ENCODE assay signal across 9 cellular contexts in genomic region chr5:148827723-148828122, GRCh38. TPM values are rescaled to one million over a fixed set of nuclear protein-coding genes. Genes with fewer than 3 reads are reported as not detected.
DNase-seq lines count a peak whose midpoint lies in the region; ATAC-seq, FAIRE-seq and TF ChIP-seq lines count a peak whose summit lies in the region.
"Had no signal": no experiment of that assay in that cellular context is flagged by ENCODE, and none has a peak within 500 bp of the region (broad histone marks: within the 10 kb centered on the region; RNA-seq: fewer than 3 reads in every experiment).

No MANE protein-coding gene starts in this region.

- H3K4me2 ChIP-seq in DOHH2 (ENCODE audit: low read length) = peak overlapping the region; percentile 89
- H3K4me2 ChIP-seq in OCI-LY7 (ENCODE audit: low read length) = peak overlapping the region; percentile 85

- DNase-seq in OCI-LY7 (ENCODE audit: low spot score) (no peak), epithelial cell of proximal tubule (ENCODE audit: low read depth) (no peak), psoas muscle (no peak), superior temporal gyrus (ENCODE audit: extremely low spot score) (no peak), frontal cortex (ENCODE audit: low spot score in 2 of 2) (no peak), NCI-H2029 treated with DMSO at 0.1 percent for 48 hours (lab: John Stamatoyannopoulos, UW) (no peak)

- H3K36me3 ChIP-seq in DOHH2 (ENCODE audit: control insufficient read depth, low read length) = peaks cover 3% of the 10 kb centered on the region; the same call in 1 of the 2 replicates
- H3K36me3 ChIP-seq in OCI-LY7 (ENCODE audit: insufficient read depth, low read length) = no peaks in the 10 kb centered on the region
- no peaks in the 10 kb centered on the region for H3K36me3 ChIP-seq in psoas muscle (ENCODE audit: insufficient read depth in 1 of 2, low read depth in 1 of 2)

- H3K4me1 ChIP-seq in DOHH2 (ENCODE audit: control insufficient read depth, low read length) (peaks cover 97% of the 10 kb centered on the region), OCI-LY7 (ENCODE audit: insufficient read depth, low read length, poor library complexity, severe bottlenecking) (peaks cover 62% of the 10 kb centered on the region), psoas muscle (peaks cover 45% of the 10 kb centered on the region)

- H3K9me3 ChIP-seq in DOHH2 (ENCODE audit: control insufficient read depth, insufficient read depth, low read length) (no peaks in the 10 kb centered on the region), OCI-LY7 (ENCODE audit: low read length) (no peaks in the 10 kb centered on the region), psoas muscle (no peaks in the 10 kb centered on the region)

- H3K79me2 ChIP-seq in DOHH2 (ENCODE audit: control insufficient read depth, low read length) (peaks cover 6% of the 10 kb centered on the region; the same call in 1 of the 2 replicates), OCI-LY7 (ENCODE audit: insufficient read depth, low read depth, low read length) (peaks cover 52% of the 10 kb centered on the region)

- H4K20me1 ChIP-seq in DOHH2 (ENCODE audit: control insufficient read depth, insufficient read depth, low read depth, low read length) (no peaks in the 10 kb centered on the region), OCI-LY7 (ENCODE audit: insufficient read depth, low read length) (no peaks in the 10 kb centered on the region)

- peak overlapping the region; percentile 89 for H3K4me3 ChIP-seq in DOHH2 (ENCODE audit: low read length)
- H3K4me3 ChIP-seq in OCI-LY7 (ENCODE audit: low read depth, low read length, poor library complexity, severe bottlenecking) = peak overlapping the region; percentile 76
- H3K4me3 ChIP-seq in epithelial cell of proximal tubule (ENCODE audit: low read depth, low read length) = peak overlapping the region; percentile 67
- H3K4me3 ChIP-seq in psoas muscle = peak overlapping the region; percentile 86

- peaks cover 10% of the 10 kb centered on the region for H3F3A ChIP-seq in DOHH2 (ENCODE audit: control insufficient read depth, insufficient read depth)

- POLR2A ChIA-PET in OCI-LY7 (lab: Charles Lee) = interaction anchor here (0.6 to 1.7 kb wide), 8 partner anchors 14 to 425 kb away, joined by 3 to 10 read pairs (median 4); no protein-coding TSS in a partner anchor

- intact Hi-C loops in OCI-LY7 (cut with micrococcal nuclease; ENCODE audit: unreplicated experiment) (loop anchor here (1.0 to 2.0 kb wide), 3 partner anchors 19 to 129 kb away; no protein-coding TSS in a partner anchor), psoas muscle (cut with DNase I) (loop anchor here (5.0 to 10.0 kb wide), 6 partner anchors 125 to 285 kb away; no protein-coding TSS in a partner anchor)

- no peaks in the 10 kb centered on the region for H3K27me3 ChIP-seq in DOHH2 (ENCODE audit: control insufficient read depth, low read length)
- H3K27me3 ChIP-seq in psoas muscle (ENCODE audit: insufficient read depth in 3 of 3, low read length in 2 of 3) = no peaks in the 10 kb centered on the region

- CTCF ChIA-PET in OCI-LY7 (lab: Charles Lee; ENCODE audit: unreplicated experiment) = interaction anchor here (1.2 kb wide), 2 partner anchors 17 to 83 kb away, joined by 3 to 4 read pairs; no protein-coding TSS in a partner anchor

- 13 to 29% (median 25%) methylated on average over 7 of the region's 7 CpGs for WGBS in psoas muscle, 3 donors

- no peak overlapping the region for H2AFZ ChIP-seq in OCI-LY7 (ENCODE audit: low read length)

- TF ChIP-seq CTCF in DOHH2 (IDR thresholded peaks at IDR 0.05; ENCODE audit: low read depth, low read length, poor library complexity, severe bottlenecking) = peak; percentile 13
- no peak for TF ChIP-seq CTCF in OCI-LY7 (conservative IDR thresholded peaks at IDR 0.05; ENCODE audit: low read length)
- TF ChIP-seq CTCF in epithelial cell of proximal tubule (conservative IDR thresholded peaks at IDR 0.05; ENCODE audit: low read depth, low read length) = no peak
- no peak for TF ChIP-seq CTCF in psoas muscle (IDR thresholded peaks at IDR 0.05)

- no peak for FAIRE-seq in frontal cortex (lab: Jason Lieb, UNC)

- no TSS peak for BruUV-seq in OCI-LY7 (replicated peaks; lab: Mats Ljungman, UMichigan)

- H3K9me2 ChIP-seq in DOHH2 (replicated peaks; ENCODE audit: control insufficient read depth, low read length) (no peaks in the 10 kb centered on the region), OCI-LY7 (ENCODE audit: insufficient read depth, low read length) (no peaks in the 10 kb centered on the region)

- ATAC-seq in psoas muscle (no peak), GM18498 (IDR thresholded peaks at IDR 0.05; ENCODE audit: unreplicated experiment) (no peak)

- H3K27ac ChIP-seq in DOHH2 (ENCODE audit: low read depth, low read length) = no peak overlapping the region
- peak overlapping the region; percentile 95 for H3K27ac ChIP-seq in OCI-LY7 (ENCODE audit: low read depth, low read length, poor library complexity, severe bottlenecking)
- peak overlapping the region; percentile 96 for H3K27ac ChIP-seq in psoas muscle

RNA-seq across cellular contexts. Expression of gene ADRB2, which starts 1.3 kb away (rescaled TPM):
- total RNA-seq in OCI-LY7 (2014; rRNA removed; shearing (Covaris generic)) = 14.6 and 16.8 TPM in 2 replicates
- 4.4 and 4.6 TPM in 2 replicates for total RNA-seq in OCI-LY7 (2022)
- 2.6 and 3.3 TPM in 2 replicates for total RNA-seq in epithelial cell of proximal tubule
- 10 to 100 TPM in 1 of 4 donors, 1 to 10 TPM in 3; 4.8 to 11.1 (median 7.9) TPM for total RNA-seq in psoas muscle
- polyA plus RNA-seq in psoas muscle = 1 to 10 TPM; 1.3 to 5.6 (median 3.0) TPM
- total RNA-seq in frontal cortex = 0.82 TPM
- polyA plus RNA-seq: neural cell had no signal
